Comparison of ENCODE assay signal across 28 cellular contexts in the genomic region with DNA sequence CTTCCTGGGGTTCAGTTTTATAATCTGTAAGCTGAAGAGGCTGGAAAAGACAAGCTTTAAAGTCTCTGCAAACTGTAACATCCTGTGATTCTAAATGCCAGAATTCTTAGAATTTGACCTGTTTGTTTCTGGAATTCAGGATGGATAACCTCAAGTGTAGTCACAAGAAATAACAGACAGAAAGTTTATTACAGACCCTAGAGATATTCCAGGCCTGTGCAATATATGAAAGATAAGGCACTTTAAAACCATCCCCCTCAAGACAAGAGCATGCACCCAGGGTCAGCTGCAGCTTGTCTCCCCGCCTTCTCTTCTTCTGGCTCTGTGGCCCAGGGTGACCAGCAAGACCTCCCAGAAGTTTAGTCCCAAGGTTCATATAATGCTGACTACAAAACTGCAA.
"Had no signal": no experiment of that assay in that cellular context is flagged by ENCODE, and none has a peak within 500 bp of the region (broad histone marks: within the 10 kb centered on the region; RNA-seq: fewer than 3 reads in every experiment).

No MANE protein-coding gene starts in this region.

- H3K27me3 ChIP-seq: esophagus squamous epithelium, gastrocnemius medialis, left lung, pancreas, spleen, suprapubic skin, tibial artery had no signal

- H3K9me3 ChIP-seq: esophagus squamous epithelium, gastrocnemius medialis, left lung, mucosa of descending colon, pancreas, psoas muscle, spleen, suprapubic skin, tibial artery had no signal

- H3K4me3 ChIP-seq: esophagus squamous epithelium, gastrocnemius medialis, left lung, lung, mucosa of descending colon, pancreas, psoas muscle, spleen, suprapubic skin, tibial artery had no signal

- DNase-seq: activated CD4-positive, alpha-beta T cell treated with anti-CD3 and anti-CD28 coated beads for 4 hours; activated CD4-positive, alpha-beta T cell treated with anti-CD3 and anti-CD28 coated beads, Interleukin-2, amount 50 U/mL, for 4 hours; activated effector memory CD4-positive, alpha-beta T cell treated with Interleukin-2 at 50 U/mL for 16 hours; activated naive CD4-positive, alpha-beta T cell treated with Interleukin-2 at 50 U/mL for 16 hours; activated T-cell treated with anti-CD3 and anti-CD28 coated beads for 4 hours; activated T-cell treated with anti-CD3 and anti-CD28 coated beads, Interleukin-2, amount 50 U/mL, for 72 hours; amniotic stem cell; central memory CD4-positive, alpha-beta T cell; dermis blood vessel endothelial cell; effector CD4-positive, alpha-beta T cell; esophagus squamous epithelium; gastrocnemius medialis; glutamatergic neuron; hippocampal formation; left lung; mucosa of descending colon; naive B cell; pancreas; psoas muscle; spleen; stimulated activated naive CD4-positive, alpha-beta T cell; T-helper 9 cell; tibial artery had no signal

- H3K36me3 Mint-ChIP-seq: activated naive CD8-positive, alpha-beta T cell; naive B cell had no signal

- H3K36me3 ChIP-seq: esophagus squamous epithelium, gastrocnemius medialis, left lung, pancreas, spleen, suprapubic skin, tibial artery had no signal

- H3K27me3 Mint-ChIP-seq: activated naive CD8-positive, alpha-beta T cell; naive B cell had no signal

- H3K4me1 Mint-ChIP-seq: naive B cell had no signal

- H3K27ac ChIP-seq: epithelial cell of prostate, esophagus squamous epithelium, gastrocnemius medialis, left lung, pancreas, psoas muscle, spleen, suprapubic skin, tibial artery, VCaP had no signal

- ATAC-seq: activated T-cell treated with anti-CD3 and anti-CD28 coated beads, Interleukin-2, amount 50 U/mL, for 72 hours; gastrocnemius medialis; left lung; mucosa of descending colon; psoas muscle had no signal

- H3K27ac Mint-ChIP-seq: activated naive CD8-positive, alpha-beta T cell; activated T-cell treated with anti-CD3 and anti-CD28 coated beads, Interleukin-2, amount 50 U/mL, for 72 hours; naive B cell had no signal

- H3K4me1 ChIP-seq: esophagus squamous epithelium, gastrocnemius medialis, left lung, pancreas, psoas muscle, spleen, suprapubic skin, tibial artery had no signal

- H3K4me3 Mint-ChIP-seq: activated naive CD8-positive, alpha-beta T cell; activated T-cell treated with anti-CD3 and anti-CD28 coated beads, Interleukin-2, amount 50 U/mL, for 72 hours; naive B cell had no signal
